8 cellular contexts compared by ENCODE assay signal in genomic region chr14:75979071-75979571, GRCh38. TPM values are rescaled to one million over a fixed set of nuclear protein-coding genes. Genes with fewer than 3 reads are reported as not detected.
DNase-seq lines count a peak whose midpoint lies in the region; ATAC-seq and TF ChIP-seq lines count a peak whose summit lies in the region.

No MANE protein-coding gene starts in this region.

- H3K14ac ChIP-seq in mesenchymal stem cell (ENCODE audit: low read length in 2 of 2): no peak overlapping the region

- peaks cover 13% of the 10 kb centered on the region for H3K27me3 Mint-ChIP-seq in activated T-helper 2 cell treated with anti-CD3 and anti-CD28 coated beads, Interferon-gamma antibody, Interleukin-2, Interleukin-4, amounts not matched to agents 10 μg/mL and 5 μg/mL and 100 μg/mL, durations not matched to agents 14 hours and 24 hours and 36 hours (ENCODE audit: low read depth)

- H3K4me1 Mint-ChIP-seq in activated T-helper 2 cell treated with anti-CD3 and anti-CD28 coated beads, Interferon-gamma antibody, Interleukin-2, Interleukin-4, amounts not matched to agents 10 μg/mL and 5 μg/mL and 100 μg/mL, durations not matched to agents 14 hours and 24 hours and 36 hours (ENCODE audit: low read depth): peaks cover 19% of the 10 kb centered on the region

- H2BK12ac ChIP-seq in mesenchymal stem cell (ENCODE audit: low read length in 2 of 2): no peak overlapping the region

- H3K4ac ChIP-seq in mesenchymal stem cell (ENCODE audit: low read depth in 1 of 2, low read length in 2 of 2): no peak overlapping the region

- no peaks in the 10 kb centered on the region for H3K27me3 ChIP-seq in breast epithelium
- no peaks in the 10 kb centered on the region for H3K27me3 ChIP-seq in mesenchymal stem cell (ENCODE audit: control insufficient read depth in 1 of 2, insufficient read depth in 1 of 2, low read length in 2 of 2)

- no peak overlapping the region for H2BK5ac ChIP-seq in mesenchymal stem cell (ENCODE audit: low read depth, low read length, poor library complexity, severe bottlenecking)

- no peak overlapping the region for H4K91ac ChIP-seq in mesenchymal stem cell (ENCODE audit: low read length)

- H3K18ac ChIP-seq in mesenchymal stem cell (ENCODE audit: low read depth in 1 of 2, low read length in 2 of 2): no peak overlapping the region

- WGBS in mesenchymal stem cell: 72% methylated on average over 14 of the region's 14 CpGs

- no peak overlapping the region for H2AK5ac ChIP-seq in mesenchymal stem cell (ENCODE audit: low read length, severe bottlenecking)

- H3K4me2 ChIP-seq in mesenchymal stem cell (ENCODE audit: low read length, poor library complexity, severe bottlenecking): peak overlapping the region; percentile 7

- H3K9ac ChIP-seq in mesenchymal stem cell (ENCODE audit: low read length): peak overlapping the region; percentile 90

- no peak for ATAC-seq in HG03460 (IDR thresholded peaks at IDR 0.05; ENCODE audit: unreplicated experiment)

- no peak for TF ChIP-seq POLR2A in breast epithelium (IDR thresholded peaks at IDR 0.05)

- no peak overlapping the region for H2BK15ac ChIP-seq in mesenchymal stem cell (ENCODE audit: low read depth, poor library complexity, severe bottlenecking)

- no peaks in the 10 kb centered on the region for H3K36me3 ChIP-seq in breast epithelium
- no peaks in the 10 kb centered on the region for H3K36me3 ChIP-seq in mesenchymal stem cell (ENCODE audit: control insufficient read depth in 1 of 2, insufficient read depth in 2 of 2, low read depth in 1 of 2, low read length in 2 of 2)

- peak; percentile 36 to 71 (median 59) for TF ChIP-seq CTCF in breast epithelium (IDR thresholded peaks at IDR 0.05)

- H3K79me1 ChIP-seq in mesenchymal stem cell (replicated peaks; ENCODE audit: low read length, poor library complexity, severe bottlenecking): peaks cover 24% of the 10 kb centered on the region

- H3K27ac ChIP-seq in breast epithelium: peak overlapping the region; percentile 49 to 97
- no peak overlapping the region for H3K27ac ChIP-seq in mesenchymal stem cell (ENCODE audit: low read length, poor library complexity, severe bottlenecking)

- no peak overlapping the region for H2AFZ ChIP-seq in mesenchymal stem cell (ENCODE audit: low read depth, low read length)

- no peaks in the 10 kb centered on the region for H3K9me3 Mint-ChIP-seq in activated T-helper 2 cell treated with anti-CD3 and anti-CD28 coated beads, Interferon-gamma antibody, Interleukin-2, Interleukin-4, amounts not matched to agents 10 μg/mL and 5 μg/mL and 100 μg/mL, durations not matched to agents 14 hours and 24 hours and 36 hours

- peak; percentile 15 for DNase-seq in NCI-H146 (lab: John Stamatoyannopoulos, UW)
- no peak for DNase-seq in NCI-H146 treated with DMSO at 0.1 percent for 48 hours (lab: John Stamatoyannopoulos, UW; ENCODE audit: unreplicated experiment)
- peak; percentile 73 for DNase-seq in NCI-H2171 treated with DMSO at 0.1 percent for 48 hours (lab: John Stamatoyannopoulos, UW)
- no peak for DNase-seq in breast epithelium (ENCODE audit: low spot score in 2 of 2)
- DNase-seq in mesenchymal stem cell: peak; percentile 18
- DNase-seq in SIG-M5 (lab: John Stamatoyannopoulos, UW): no peak
- DNase-seq in activated T-helper 2 cell treated with anti-CD3 and anti-CD28 coated beads, Interferon-gamma antibody, Interleukin-2, Interleukin-4, amounts not matched to agents 10 μg/mL and 5 μg/mL and 100 μg/mL, durations not matched to agents 14 hours and 24 hours and 36 hours (ENCODE audit: low spot score): no peak

- H3K4me3 ChIP-seq in breast epithelium (peak overlapping the region; percentile 73 to 90 (median 79)), mesenchymal stem cell (ENCODE audit: insufficient read depth in 1 of 2, low read depth in 1 of 2, low read length in 2 of 2) (peak overlapping the region in 1 of 2 experiments; percentile 78)

- intact Hi-C loops in breast epithelium (cut with DNase I; ENCODE audit: low total_unique reads): loop anchor here (5.0 to 10.0 kb wide), 2 partner anchors 72 to 174 kb away; no protein-coding TSS in a partner anchor
- intact Hi-C loops in activated T-helper 2 cell treated with anti-CD3 and anti-CD28 coated beads, Interferon-gamma antibody, Interleukin-2, Interleukin-4, amounts not matched to agents 10 μg/mL and 5 μg/mL and 100 μg/mL, durations not matched to agents 14 hours and 24 hours and 36 hours (cut with micrococcal nuclease): no loop called here

- peaks cover 5 to 10% of the 10 kb centered on the region in 2 donors for H3K4me1 ChIP-seq in breast epithelium
- H3K4me1 ChIP-seq in mesenchymal stem cell (ENCODE audit: control insufficient read depth, insufficient read depth, low read depth, low read length): peaks cover 34% of the 10 kb centered on the region

- H3K36me3 Mint-ChIP-seq in activated T-helper 2 cell treated with anti-CD3 and anti-CD28 coated beads, Interferon-gamma antibody, Interleukin-2, Interleukin-4, amounts not matched to agents 10 μg/mL and 5 μg/mL and 100 μg/mL, durations not matched to agents 14 hours and 24 hours and 36 hours (ENCODE audit: low read depth): no peaks in the 10 kb centered on the region

- H2BK120ac ChIP-seq in mesenchymal stem cell (ENCODE audit: low read depth, low read length): no peak overlapping the region

- H3K23ac ChIP-seq in mesenchymal stem cell (ENCODE audit: low read length in 2 of 2): no peak overlapping the region

- H3K4me3 Mint-ChIP-seq in activated T-helper 2 cell treated with anti-CD3 and anti-CD28 coated beads, Interferon-gamma antibody, Interleukin-2, Interleukin-4, amounts not matched to agents 10 μg/mL and 5 μg/mL and 100 μg/mL, durations not matched to agents 14 hours and 24 hours and 36 hours (ENCODE audit: low read depth): no peak overlapping the region

- H3K27ac Mint-ChIP-seq in activated T-helper 2 cell treated with anti-CD3 and anti-CD28 coated beads, Interferon-gamma antibody, Interleukin-2, Interleukin-4, amounts not matched to agents 10 μg/mL and 5 μg/mL and 100 μg/mL, durations not matched to agents 14 hours and 24 hours and 36 hours: no peak overlapping the region

- no peak overlapping the region for H4K8ac ChIP-seq in mesenchymal stem cell (ENCODE audit: low read length)

- H3K9me3 ChIP-seq in breast epithelium: no peaks in the 10 kb centered on the region
- no peaks in the 10 kb centered on the region for H3K9me3 ChIP-seq in mesenchymal stem cell (ENCODE audit: control insufficient read depth, low read length)

RNA-seq across cellular contexts. Expression of gene TGFB3, which starts 2.7 kb away (rescaled TPM):
- 10 to 100 TPM in 2 of 3 donors, 1 to 10 TPM in 1; 4.8 to 35.7 (median 24.0) TPM for total RNA-seq in breast epithelium
- 2.1 TPM for polyA plus RNA-seq in mesenchymal stem cell (2013, experiment 1 of 2)
- 1.8 TPM for polyA plus RNA-seq in mesenchymal stem cell (2013, experiment 2 of 2)
- total RNA-seq in activated T-helper 2 cell treated with anti-CD3 and anti-CD28 coated beads, Interferon-gamma antibody, Interleukin-2, Interleukin-4, amounts not matched to agents 10 μg/mL and 5 μg/mL and 100 μg/mL, durations not matched to agents 14 hours and 24 hours and 36 hours: 3.9 and 4.1 TPM in 2 replicates

RNA-seq across cellular contexts. Expression of gene IFT43, which starts 6.4 kb away (rescaled TPM):
- total RNA-seq in breast epithelium: 10 to 100 TPM; 21.4 to 47.2 (median 41.9) TPM
- 19.5 TPM for polyA plus RNA-seq in mesenchymal stem cell (2013, experiment 1 of 2)
- polyA plus RNA-seq in mesenchymal stem cell (2013, experiment 2 of 2): 17.7 TPM
- total RNA-seq in activated T-helper 2 cell treated with anti-CD3 and anti-CD28 coated beads, Interferon-gamma antibody, Interleukin-2, Interleukin-4, amounts not matched to agents 10 μg/mL and 5 μg/mL and 100 μg/mL, durations not matched to agents 14 hours and 24 hours and 36 hours: 8.2 and 9.3 TPM in 2 replicates

Comparison
In these comparisons a context has a peak if more than half of its experiments do, and no peak if none do; other contexts are left out.
1. DNase-seq: peak in NCI-H146 (single experiment), NCI-H2171 treated with DMSO at 0.1 percent for 48 hours (single experiment) and mesenchymal stem cell (single experiment); none in NCI-H146 treated with DMSO at 0.1 percent for 48 hours (single experiment), breast epithelium (0 of 2), SIG-M5 (single experiment) and activated T-helper 2 cell treated with anti-CD3 and anti-CD28 coated beads, Interferon-gamma antibody, Interleukin-2, Interleukin-4, amounts not matched to agents 10 μg/mL and 5 μg/mL and 100 μg/mL, durations not matched to agents 14 hours and 24 hours and 36 hours (single experiment).